In the genomic region with DNA sequence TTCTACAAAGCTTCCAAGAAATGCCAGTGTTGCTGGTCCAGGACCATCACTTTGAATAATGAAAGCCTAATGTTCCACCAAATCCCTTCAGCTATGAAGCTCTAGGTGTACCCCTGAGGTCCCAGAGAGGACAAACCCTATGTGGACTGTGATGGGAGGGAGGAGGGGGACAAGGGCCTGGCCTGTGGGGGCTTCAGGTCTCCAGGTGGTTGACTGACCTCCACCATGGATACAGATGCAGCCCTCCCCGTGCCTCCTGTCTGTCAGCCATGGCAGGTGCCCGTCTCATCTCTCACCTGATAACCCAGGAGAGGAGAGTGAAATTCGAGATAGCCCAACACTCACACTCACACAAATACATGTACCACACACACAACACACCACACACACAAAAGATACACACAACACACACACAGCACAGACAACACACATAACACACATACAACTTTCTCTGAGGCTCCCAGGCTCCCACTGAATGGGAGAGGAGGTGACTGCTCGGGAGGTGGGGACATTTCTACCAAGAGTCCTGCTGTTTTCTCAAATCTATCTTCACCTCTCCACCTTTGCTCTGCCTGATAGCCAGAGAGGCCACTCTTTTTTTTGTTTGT, we compare ENCODE assay signal across 20 cellular contexts.
"Had no signal": no experiment of that assay in that cellular context is flagged by ENCODE, and none has a peak within 500 bp of the region (broad histone marks: within the 10 kb centered on the region; RNA-seq: fewer than 3 reads in every experiment).

No MANE protein-coding gene starts in this region.

- DNase-seq: activated CD4-positive, alpha-beta T cell treated with anti-CD3 and anti-CD28 coated beads, Interleukin-2, amount 50 U/mL, for 1 hour; activated gamma-delta T cell treated with Interleukin-2 at 50 U/mL for 16 hours; activated T-cell treated with anti-CD3 and anti-CD28 coated beads for 4 hours; anterior cingulate cortex; effector CD8-positive, alpha-beta T cell; hypothalamus; mucosa of descending colon; nephron progenitor cell; nucleus accumbens; SK-N-SH; spleen; stimulated activated CD4-positive, alpha-beta T cell treated with anti-CD3 and anti-CD28 coated beads, Interleukin-4, amount 100 ng/mL, for 24 hours; stimulated activated naive CD4-positive, alpha-beta T cell treated with Interleukin-2 at 50 U/mL for 16 hours had no signal

- H3K4me3 Mint-ChIP-seq: activated naive CD4-positive, alpha-beta T cell treated with anti-CD3 and anti-CD28 coated beads, Interleukin-2, amount 50 U/mL, for 24 hours; memory B cell; nephron progenitor cell had no signal

- H2AFZ ChIP-seq: parathyroid adenoma had no signal

- H3K27ac Mint-ChIP-seq: activated naive CD4-positive, alpha-beta T cell treated with anti-CD3 and anti-CD28 coated beads, Interleukin-2, amount 50 U/mL, for 24 hours; memory B cell; nephron progenitor cell had no signal

- H3K36me3 ChIP-seq: cardiac muscle cell, gastrocnemius medialis, spleen, thyroid gland had no signal

- H3K9me3 ChIP-seq: body of pancreas, gastrocnemius medialis, mucosa of descending colon, SK-N-SH, spleen, thyroid gland had no signal

- H3K27ac ChIP-seq: body of pancreas, cardiac muscle cell, gastrocnemius medialis, parathyroid adenoma, spleen, thyroid gland had no signal

- H3K4me1 Mint-ChIP-seq: activated naive CD4-positive, alpha-beta T cell treated with anti-CD3 and anti-CD28 coated beads, Interleukin-2, amount 50 U/mL, for 24 hours had no signal

- H3K4me3 ChIP-seq: body of pancreas, cardiac muscle cell, gastrocnemius medialis, mucosa of descending colon, spleen, thyroid gland had no signal

- H3K4me1 ChIP-seq: parathyroid adenoma had no signal

- H3K4me2 ChIP-seq: SK-N-SH had no signal

- H3K27me3 ChIP-seq: body of pancreas, cardiac muscle cell, gastrocnemius medialis, thyroid gland had no signal

- H3K9me3 Mint-ChIP-seq: activated naive CD4-positive, alpha-beta T cell treated with anti-CD3 and anti-CD28 coated beads, Interleukin-2, amount 50 U/mL, for 24 hours; memory B cell; nephron progenitor cell had no signal

- H3K9ac ChIP-seq: parathyroid adenoma, SK-N-SH had no signal
